ENCODE assay signal across 11 cellular contexts in the genomic region with DNA sequence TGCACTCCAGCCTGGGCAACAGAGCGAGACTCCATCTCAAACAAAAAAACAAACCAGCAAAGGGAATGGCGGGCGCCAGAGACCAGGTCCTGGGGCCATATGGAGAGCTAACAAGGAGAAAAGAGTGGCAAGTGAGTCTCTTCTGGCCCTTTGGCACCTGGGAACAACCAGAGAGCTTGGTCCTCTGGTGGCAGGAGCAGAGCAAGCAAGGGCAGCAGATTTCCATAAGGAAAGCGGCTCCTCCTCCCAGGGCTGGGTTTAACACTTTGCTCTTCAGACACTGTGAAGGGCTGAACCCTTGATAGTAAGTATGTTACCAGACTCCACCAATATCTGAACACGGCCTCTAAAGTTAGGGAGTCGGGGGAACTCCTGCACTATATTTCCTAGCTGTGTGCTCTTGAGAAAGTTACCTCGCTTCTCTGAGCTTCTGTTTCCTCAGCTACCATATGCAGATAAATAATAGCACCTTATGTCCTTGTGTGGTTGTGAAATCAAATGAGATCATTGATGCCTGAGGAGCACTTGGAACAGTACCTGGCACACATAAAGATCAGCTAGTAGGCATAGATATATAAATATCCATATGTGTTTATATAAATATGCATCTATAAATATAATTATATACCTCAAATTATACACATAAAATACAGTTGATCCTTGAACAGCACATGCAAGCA. TPM values are rescaled to one million over a fixed set of nuclear protein-coding genes. Genes with fewer than 3 reads are reported as not detected.
DNase-seq lines count a peak whose midpoint lies in the region; ATAC-seq and TF ChIP-seq lines count a peak whose summit lies in the region.
"Had no signal": no experiment of that assay in that cellular context is flagged by ENCODE, and none has a peak within 500 bp of the region (broad histone marks: within the 10 kb centered on the region; RNA-seq: fewer than 3 reads in every experiment).

No MANE protein-coding gene starts in this region.

- TF ChIP-seq CTCF in C4-2B (conservative IDR thresholded peaks at IDR 0.05) (no peak; the same call in 1 of the 2 replicates), prostate gland (IDR thresholded peaks at IDR 0.05) (peak in 1 of 4 experiments; percentile 20), adrenal gland (IDR thresholded peaks at IDR 0.05) (peak in 2 of 6 experiments; percentile 9 to 24)

- H3K9me3 ChIP-seq in prostate gland (no peaks in the 10 kb centered on the region), adrenal gland (replicated peaks in 1 of 3) (no peaks in the 10 kb centered on the region)

- no peak overlapping the region for H3K4me3 ChIP-seq in prostate gland
- H3K4me3 ChIP-seq in adrenal gland: no peak overlapping the region

- H3K4me1 ChIP-seq in prostate gland (replicated peaks) (peaks cover 33% of the 10 kb centered on the region), adrenal gland (replicated peaks in 1 of 2) (peaks cover 17 to 29% of the 10 kb centered on the region in 2 donors)

- TF ChIP-seq POLR2A in prostate gland (IDR thresholded peaks at IDR 0.05) (no peak), adrenal gland (IDR thresholded peaks at IDR 0.05) (no peak)

- WGBS in prostate gland: 65% methylated on average over 7 of the region's 7 CpGs
- 62 to 70% (median 67%) methylated on average over 7 of the region's 7 CpGs for WGBS in adrenal gland, 4 donors

- H3K36me3 ChIP-seq in prostate gland: no peaks in the 10 kb centered on the region
- no peaks in the 10 kb centered on the region for H3K36me3 ChIP-seq in adrenal gland (replicated peaks in 1 of 2)

- ATAC-seq in left lobe of liver: no peak

- H3K27ac ChIP-seq in C4-2B: peak overlapping the region; percentile 95
- peak overlapping the region; percentile 93 for H3K27ac ChIP-seq in epithelial cell of prostate
- H3K27ac ChIP-seq in prostate gland: peak overlapping the region; percentile 94 to 99
- H3K27ac ChIP-seq in adrenal gland: no peak overlapping the region

- intact Hi-C loops in prostate gland (cut with DNase I): loop anchor here (5.0 kb wide), 1 partner anchor 45 kb away; no protein-coding TSS in a partner anchor
- intact Hi-C loops in adrenal gland (cut with DNase I): no loop called here

- H3K27me3 ChIP-seq in prostate gland (replicated peaks; ENCODE audit: insufficient read depth) (no peaks in the 10 kb centered on the region), adrenal gland (no peaks in the 10 kb centered on the region)

- DNase-seq in NCI-H69 (lab: John Stamatoyannopoulos, UW) (peak; percentile 23), epithelial cell of prostate (ENCODE audit: low read depth, low spot score) (no peak), prostate gland (ENCODE audit: low spot score) (no peak), NCI-H2029 treated with DMSO at 0.1 percent for 48 hours (lab: John Stamatoyannopoulos, UW) (no peak), NCI-H2029 (lab: John Stamatoyannopoulos, UW) (no peak), left lobe of liver (ENCODE audit: low spot score) (no peak), adrenal gland (no peak)
- DNase-seq: DND-41, NCI-H524 had no signal

RNA-seq across cellular contexts. Expression of a gene that starts 33.4 kb away (rescaled TPM):
- 1 to 10 TPM; 4.6 to 6.2 TPM for total RNA-seq in prostate gland
- 5.0 TPM for total RNA-seq in left lobe of liver
- 1 to 10 TPM in 2 of 8 donors, under 1 TPM in 5, not detected in 1; 0.23 to 1.9 (median 0.51) TPM for total RNA-seq in adrenal gland
- 1 to 10 TPM in 1 of 3 donors, under 1 TPM in 1, not detected in 1; 0.32 to 5.8 TPM for polyA plus RNA-seq in adrenal gland
- total RNA-seq: T-helper 2 cell treated with Interferon-gamma antibody and Interleukin-4, amounts not matched to agents 100 ng/mL and 5 ng/mL, for 36 hours had no signal

Comparison
In these comparisons a context has a peak if more than half of its experiments do, and no peak if none do; other contexts are left out.
1. H3K27ac ChIP-seq: peak in C4-2B (single experiment), epithelial cell of prostate (single experiment) and prostate gland (2 of 2); none in adrenal gland (0 of 5).